8 cellular contexts compared by ENCODE assay signal in the genomic region with DNA sequence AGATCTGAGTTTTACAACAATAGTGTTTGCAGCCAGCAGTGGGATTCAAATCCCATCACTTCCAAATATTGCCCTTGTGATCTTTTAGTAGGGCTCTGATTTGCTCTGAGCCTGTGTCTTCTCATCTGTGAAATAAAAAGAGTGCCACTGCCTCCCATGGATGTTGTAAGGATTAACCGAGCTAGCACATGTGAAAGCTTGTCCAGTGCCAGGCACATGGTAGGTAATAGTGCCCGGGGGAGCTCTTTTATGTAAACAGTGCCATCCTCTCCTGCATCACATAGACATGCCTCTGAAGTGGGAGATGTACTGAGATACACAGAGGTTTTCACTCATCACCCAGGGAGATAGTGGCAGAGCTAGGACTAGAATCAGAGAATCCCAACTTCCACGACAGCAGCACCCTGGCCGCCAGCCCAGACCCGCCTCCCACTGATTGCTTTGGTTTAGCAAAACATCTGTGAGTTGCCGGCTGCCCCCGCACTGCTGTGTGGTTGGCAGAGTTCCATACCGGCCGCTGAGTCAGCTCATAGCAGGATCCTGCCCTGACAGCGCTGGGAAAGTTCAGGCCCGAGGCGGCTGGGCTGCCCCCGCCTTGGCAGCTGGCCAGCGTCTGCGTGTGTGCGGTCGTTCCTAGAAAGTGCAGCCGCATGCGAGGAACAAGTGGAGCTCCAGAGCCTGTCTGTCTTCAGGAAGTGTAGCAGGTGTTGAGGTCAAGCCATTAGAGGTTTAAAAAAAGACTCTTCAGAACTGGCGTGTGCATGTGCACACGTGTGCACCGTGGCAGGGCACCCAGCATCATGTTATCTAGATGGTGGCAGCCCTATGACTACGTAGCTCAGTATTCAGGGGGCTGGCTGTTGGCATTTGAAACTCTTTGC. TPM values are rescaled to one million over a fixed set of nuclear protein-coding genes. Genes with fewer than 3 reads are reported as not detected.
DNase-seq lines count a peak whose midpoint lies in the region; ATAC-seq, FAIRE-seq and TF ChIP-seq lines count a peak whose summit lies in the region.

No MANE protein-coding gene starts in this region.

- peaks cover 37% of the 10 kb centered on the region for H3K4me1 ChIP-seq in HepG2 (ENCODE audit: insufficient read depth, low read length)

- DNase-seq in AG08395 (ENCODE audit: low spot score) (peak; percentile 98), NCI-H446 treated with DMSO at 0.1 percent for 48 hours (lab: John Stamatoyannopoulos, UW) (peak; percentile 92), choroid plexus epithelial cell (ENCODE audit: low read depth) (peak; percentile 100), HepG2 (ENCODE audit: low spot score) (peak; percentile 93)
- peak; percentile 95 to 96 for DNase-seq in activated CD4-positive, alpha-beta T cell treated with anti-CD3 and anti-CD28 coated beads for 4 hours
- peak; percentile 95 for DNase-seq in stimulated activated CD4-positive, alpha-beta T cell treated with anti-CD3 and anti-CD28 coated beads, Interleukin-4, amount 100 ng/mL, for 24 hours

- peaks cover 0 to 14% of the 10 kb centered on the region in 2 experiments; a peak in 2 of 5 replicates for H3K36me3 ChIP-seq in HepG2 (replicated peaks in 1 of 2; ENCODE audit: control insufficient read depth in 1 of 2, insufficient read depth in 2 of 2, low read length in 2 of 2)

- no peak overlapping the region for H3K9ac ChIP-seq in HepG2 (ENCODE audit: insufficient read depth, low read depth, low read length)

- no TSS peak for BruUV-seq in HepG2 (replicated peaks; lab: Mats Ljungman, UMichigan)

- H3K4me2 ChIP-seq in HepG2 (ENCODE audit: low read depth, low read length) = peak overlapping the region; percentile 45

- TF ChIP-seq CTCF in choroid plexus epithelial cell (conservative IDR thresholded peaks at IDR 0.05; ENCODE audit: low read depth, low read length) = no peak
- peak; percentile 27; the same call in 1 of the 2 replicates for TF ChIP-seq CTCF in HepG2 (CRISPR knock-in tag; IDR thresholded peaks at IDR 0.05)

- H3K9me3 ChIP-seq in HepG2 (ENCODE audit: low read length) = no peaks in the 10 kb centered on the region

- POLR2A ChIA-PET in HepG2 (lab: Yijun Ruan, JAX) = interaction anchor here (0.7 to 1.8 kb wide), 7 partner anchors 52 to 172 kb away, joined by 3 to 10 read pairs (median 4); a partner anchor contains a TSS

- CTCF ChIA-PET in HepG2 (lab: Yijun Ruan, JAX; ENCODE audit: low intra/inter-chr PET ratio, low total read pairs) = no interaction called here

- TF ChIP-seq EP300 in HepG2 (IDR thresholded peaks at IDR 0.05; ENCODE audit: low read depth in 2 of 2, low read length in 2 of 2) = peak in 1 of 2 experiments; percentile 51; a peak in 1 of 4 replicates
- TF ChIP-seq EP300 in HepG2 (CRISPR knock-in tag; IDR thresholded peaks at IDR 0.05; ENCODE audit: borderline replicate concordance) = peak; percentile 51; the same call in 1 of the 2 replicates

- TF ChIP-seq RAD21 in HepG2 (CRISPR knock-in tag; IDR thresholded peaks at IDR 0.05) = 0 out of 2 replicates have a peak, but pooled peaks have one; percentile 10

- H3K79me2 ChIP-seq in HepG2 (ENCODE audit: insufficient read depth, low read length) = peaks cover 12% of the 10 kb centered on the region

- no peaks in the 10 kb centered on the region for H3K27me3 ChIP-seq in HepG2 (ENCODE audit: control insufficient read depth in 1 of 2, insufficient read depth in 2 of 2, low read length in 2 of 2)

- H3K4me3 ChIP-seq in choroid plexus epithelial cell (ENCODE audit: low read depth, low read length) (no peak overlapping the region), HepG2 (replicated peaks in 1 of 3; ENCODE audit: insufficient read depth in 1 of 3, low read depth in 2 of 3, low read length in 3 of 3) (no peak overlapping the region)

- WGBS in HepG2 (ENCODE audit: low lambda C conversion rate) = 50% methylated on average over 8 of the region's 23 CpGs

- H4K20me1 ChIP-seq in HepG2 (ENCODE audit: insufficient read depth, low read length) = peaks cover 27% of the 10 kb centered on the region

- FAIRE-seq in HepG2 (lab: Jason Lieb, UNC) = peak; percentile 75

- intact Hi-C loops in HepG2 (cut with micrococcal nuclease; ENCODE audit: unreplicated experiment) = loop anchor here (5.0 kb wide), 1 partner anchor 51 kb away; no protein-coding TSS in a partner anchor

- in situ Hi-C loops in HepG2 (cut with HindIII; ENCODE audit: extremely low pct_ligation_motif_present, low pct_unique_long_range_greater_than_20kb) = loop anchor here (10.0 kb wide), 1 partner anchor 239 kb away; a partner anchor contains a TSS

- no peak overlapping the region for H2AFZ ChIP-seq in HepG2 (ENCODE audit: low read length)

- H3K27ac ChIP-seq in HepG2 (ENCODE audit: extremely low read length, insufficient read depth, low read length) = no peak overlapping the region

- TF ChIP-seq POLR2A in HepG2 (IDR thresholded peaks at IDR 0.05; ENCODE audit: insufficient read depth in 1 of 2, low read depth in 2 of 2, low read length in 2 of 2) = no peak

- ATAC-seq in GM19035 (IDR thresholded peaks at IDR 0.05; ENCODE audit: unreplicated experiment) (peak; percentile 52), HG03378 (IDR thresholded peaks at IDR 0.05; ENCODE audit: unreplicated experiment) (peak; percentile 41), HepG2 (peak; percentile 92)

TF ChIP-seq in HepG2, 621 proteins besides CTCF, POLR2A, EP300 and RAD21 (continues in another document):
- TF ChIP-seq, protein P1, sequence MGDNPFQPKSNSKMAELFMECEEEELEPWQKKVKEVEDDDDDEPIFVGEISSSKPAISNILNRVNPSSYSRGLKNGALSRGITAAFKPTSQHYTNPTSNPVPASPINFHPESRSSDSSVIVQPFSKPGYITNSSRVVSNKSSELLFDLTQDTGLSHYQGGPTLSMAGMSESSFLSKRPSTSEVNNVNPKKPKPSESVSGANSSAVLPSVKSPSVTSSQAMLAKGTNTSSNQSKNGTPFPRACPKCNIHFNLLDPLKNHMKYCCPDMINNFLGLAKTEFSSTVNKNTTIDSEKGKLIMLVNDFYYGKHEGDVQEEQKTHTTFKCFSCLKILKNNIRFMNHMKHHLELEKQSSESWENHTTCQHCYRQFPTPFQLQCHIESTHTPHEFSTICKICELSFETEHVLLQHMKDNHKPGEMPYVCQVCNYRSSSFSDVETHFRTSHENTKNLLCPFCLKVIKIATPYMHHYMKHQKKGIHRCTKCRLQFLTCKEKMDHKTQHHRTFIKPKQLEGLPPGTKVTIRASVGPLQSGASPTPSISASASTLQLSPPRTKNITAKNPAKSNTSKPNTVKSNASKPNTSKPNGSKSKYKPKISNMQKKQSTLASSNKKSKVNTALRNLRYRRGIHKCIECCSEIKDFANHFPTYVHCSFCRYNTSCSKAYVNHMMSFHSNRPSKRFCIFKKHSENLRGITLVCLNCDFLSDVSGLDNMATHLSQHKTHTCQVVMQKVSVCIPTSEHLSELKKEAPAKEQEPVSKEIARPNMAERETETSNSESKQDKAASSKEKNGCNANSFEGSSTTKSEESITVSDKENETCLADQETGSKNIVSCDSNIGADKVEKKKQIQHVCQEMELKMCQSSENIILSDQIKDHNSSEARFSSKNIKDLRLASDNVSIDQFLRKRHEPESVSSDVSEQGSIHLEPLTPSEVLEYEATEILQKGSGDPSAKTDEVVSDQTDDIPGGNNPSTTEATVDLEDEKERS (CRISPR knock-in tag; IDR thresholded peaks at IDR 0.05) = no peak
- TF ChIP-seq ZNF367 (CRISPR knock-in tag; IDR thresholded peaks at IDR 0.05; ENCODE audit: borderline replicate concordance) (no peak), ZNF672 (CRISPR knock-in tag; IDR thresholded peaks at IDR 0.05) (no peak), MAFF (IDR thresholded peaks at IDR 0.05; ENCODE audit: low read depth, low read length) (peak; percentile 92)

RNA-seq across cellular contexts. Expression of a gene that starts 5.0 kb away (rescaled TPM):
- total RNA-seq in HepG2 (2016; rRNA removed; fragmentation: Illumina TruSeq; extraction: Trizol) = 5.3 and 7.0 TPM in 2 replicates
- total RNA-seq in HepG2 (2016; cell fraction: cytosol; rRNA removed; fragmentation: Illumina TruSeq; extraction: Trizol; ENCODE audit: low read depth) = 1.7 and 2.5 TPM in 2 replicates
- 6.0 and 6.5 TPM in 2 replicates for total RNA-seq in HepG2 (2016; cell fraction: insoluble cytoplasmic fraction; rRNA removed; fragmentation: Illumina TruSeq; extraction: Trizol)
- total RNA-seq in HepG2 (2016; cell fraction: membrane; rRNA removed; fragmentation: Illumina TruSeq; extraction: Trizol) = 7.6 and 7.9 TPM in 2 replicates
- 4.8 and 7.4 TPM in 2 replicates for total RNA-seq in HepG2 (2016; cell fraction: nucleus; rRNA removed; fragmentation: Illumina TruSeq; extraction: Trizol)
- polyA plus RNA-seq in HepG2 (2011; rRNA removed) = 12.8 and 14.9 TPM in 2 replicates
- 9.2 and 10.8 TPM in 2 replicates for polyA plus RNA-seq in HepG2 (2011; cell fraction: cytosol; rRNA removed)
- polyA plus RNA-seq in HepG2 (2011; cell fraction: nucleus; rRNA removed) = 15.3 and 17.1 TPM in 2 replicates
- 9.5 and 11.5 TPM in 2 replicates for polyA plus RNA-seq in HepG2 (2012)
- polyA plus RNA-seq in HepG2 (2016; cell fraction: cytosol; fragmentation: Illumina TruSeq; extraction: Trizol; ENCODE audit: low read depth) = 2.9 TPM in 2 replicates
- polyA plus RNA-seq in HepG2 (2016; cell fraction: insoluble cytoplasmic fraction; fragmentation: Illumina TruSeq; extraction: Trizol; ENCODE audit: low read depth) = 9.5 and 11.4 TPM in 2 replicates
- polyA plus RNA-seq in HepG2 (2016; cell fraction: membrane; fragmentation: Illumina TruSeq; extraction: Trizol; ENCODE audit: low read depth) = 8.3 and 9.3 TPM in 2 replicates
- 13.5 and 14.3 TPM in 2 replicates for polyA plus RNA-seq in HepG2 (2016; cell fraction: nucleus; fragmentation: Illumina TruSeq; extraction: Trizol; ENCODE audit: insufficient read depth, low read depth)
- 8.2 and 20.2 TPM in 2 replicates for polyA minus RNA-seq in HepG2 (2011; rRNA and poly(A)+ RNA removed; ENCODE audit: low replicate concordance)
- 11.2 and 12.2 TPM in 2 replicates for polyA minus RNA-seq in HepG2 (2011; cell fraction: cytosol; rRNA and poly(A)+ RNA removed)
- 10.7 and 11.1 TPM in 2 replicates for polyA minus RNA-seq in HepG2 (2011; cell fraction: nucleus; rRNA and poly(A)+ RNA removed)

Comparison
In these comparisons a context has a peak if more than half of its experiments do, and no peak if none do; other contexts are left out.
1. ATAC-seq: peak in every context shown above with its lines; median percentile 92 in HepG2; 52 in GM19035; 41 in HG03378.